ENCODE assay signal across 24 cellular contexts in the genomic region with DNA sequence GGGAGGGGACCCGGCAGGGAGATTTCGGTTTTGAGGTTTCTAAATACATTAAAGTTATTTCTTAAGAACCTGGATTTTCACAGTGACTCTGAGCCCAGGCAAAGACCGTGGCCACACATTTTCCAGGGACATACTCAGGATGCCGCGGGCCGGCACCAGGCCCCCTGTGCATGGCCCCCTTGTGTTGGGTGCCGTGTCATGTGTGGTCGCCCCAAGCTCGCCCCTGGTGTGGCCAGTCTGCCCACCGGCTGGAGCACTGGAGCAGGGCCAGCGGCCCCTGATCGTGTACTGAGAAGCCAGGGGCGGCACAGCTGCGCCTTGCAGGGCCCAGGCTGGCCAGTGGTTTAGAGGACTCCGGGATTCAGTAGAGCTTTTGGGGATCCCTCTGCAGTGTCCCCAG. TPM values are rescaled to one million over a fixed set of nuclear protein-coding genes. Genes with fewer than 3 reads are reported as not detected.
"Had no signal": no experiment of that assay in that cellular context is flagged by ENCODE, and none has a peak within 500 bp of the region (broad histone marks: within the 10 kb centered on the region; RNA-seq: fewer than 3 reads in every experiment).

No MANE protein-coding gene starts in this region.

- DNase-seq: IMR-90, Karpas-422, KG1, MG63, NCI-H1092, NCI-H1105 treated with DMSO at 0.1 percent for 48 hours, NCI-H1417 treated with DMSO at 0.1 percent for 48 hours, NCI-H146, NCI-H1694 treated with DMSO at 0.1 percent for 48 hours, NCI-H1930, NCI-H2081, NCI-H2107, NCI-H226, NCI-H446, NCI-H510A, NCI-H524 treated with DMSO at 0.1 percent for 48 hours, NCI-H69, NCI-H774, Right ventricle myocardium superior, SIG-M5 had no signal

- H3K36me3 ChIP-seq: MG63 had no signal

- H3K4me3 ChIP-seq: MG63, SJSA1, SK-N-MC had no signal

- H3K27ac ChIP-seq: SJSA1, SK-N-MC had no signal

- H3K9me3 ChIP-seq: MG63, SJSA1 had no signal

- H3K27me3 ChIP-seq: MG63, SJSA1 had no signal

RNA-seq across cellular contexts. Expression of gene ARHGEF16, which starts 26.6 kb away (rescaled TPM):
- total RNA-seq: OCI-LY7; T-helper 1 cell treated with Interleukin-12 subunit alpha and Interleukin-12 subunit beta and Interleukin-4 antibody, amounts not matched to agents 30 ng/mL and 1 ng/mL, for 36 hours had no signal
